In the genomic region with DNA sequence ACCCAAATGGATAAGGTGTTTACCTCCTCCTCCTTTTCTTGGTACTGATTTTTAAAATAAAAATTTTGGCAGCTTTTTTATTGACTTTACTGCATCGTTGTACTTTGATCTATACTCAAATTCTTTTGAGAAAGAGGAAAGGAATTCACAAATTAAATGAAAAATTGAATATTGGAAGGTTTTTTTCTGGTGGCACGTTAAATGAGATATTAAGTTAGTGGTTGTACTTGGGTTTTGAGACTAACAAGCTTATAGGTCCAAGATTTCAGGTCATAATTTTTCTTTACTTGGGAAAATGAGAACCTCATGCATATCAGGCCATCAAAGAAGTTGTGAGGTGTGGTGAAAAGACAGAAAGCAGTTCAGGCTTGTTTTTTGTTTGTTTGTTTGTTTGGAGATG, we compare ENCODE assay signal across 1 cellular context.
TF ChIP-seq lines count a peak whose summit lies in the region.

No MANE protein-coding gene starts in this region.

TF ChIP-seq in A549, 52 proteins besides CTCF, POLR2A, EP300 and RAD21 (continued from another document):
- TF ChIP-seq, protein P1, sequence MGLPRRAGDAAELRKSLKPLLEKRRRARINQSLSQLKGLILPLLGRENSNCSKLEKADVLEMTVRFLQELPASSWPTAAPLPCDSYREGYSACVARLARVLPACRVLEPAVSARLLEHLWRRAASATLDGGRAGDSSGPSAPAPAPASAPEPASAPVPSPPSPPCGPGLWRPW (IDR thresholded peaks at IDR 0.05): no peak
- TF ChIP-seq TP53 (CRISPR knock-in tag; IDR thresholded peaks at IDR 0.05) (no peak), HOXB5 (CRISPR knock-in tag; IDR thresholded peaks at IDR 0.05) (no peak), BHLHE40 (IDR thresholded peaks at IDR 0.05; ENCODE audit: low read depth, low read length) (no peak), FOXS1 (CRISPR knock-in tag; IDR thresholded peaks at IDR 0.05) (no peak), RCOR1 (IDR thresholded peaks at IDR 0.05; ENCODE audit: low read depth, low read length) (no peak), ESRRA (IDR thresholded peaks at IDR 0.05; ENCODE audit: borderline replicate concordance, low read length) (no peak), NPAS2 (CRISPR knock-in tag; IDR thresholded peaks at IDR 0.05; ENCODE audit: borderline replicate concordance) (no peak), SREBF2 (IDR thresholded peaks at IDR 0.05) (no peak), CHD4 (IDR thresholded peaks at IDR 0.05; ENCODE audit: borderline replicate concordance) (no peak), JUNB (IDR thresholded peaks at IDR 0.05) (no peak)
- TF ChIP-seq, protein P2, sequence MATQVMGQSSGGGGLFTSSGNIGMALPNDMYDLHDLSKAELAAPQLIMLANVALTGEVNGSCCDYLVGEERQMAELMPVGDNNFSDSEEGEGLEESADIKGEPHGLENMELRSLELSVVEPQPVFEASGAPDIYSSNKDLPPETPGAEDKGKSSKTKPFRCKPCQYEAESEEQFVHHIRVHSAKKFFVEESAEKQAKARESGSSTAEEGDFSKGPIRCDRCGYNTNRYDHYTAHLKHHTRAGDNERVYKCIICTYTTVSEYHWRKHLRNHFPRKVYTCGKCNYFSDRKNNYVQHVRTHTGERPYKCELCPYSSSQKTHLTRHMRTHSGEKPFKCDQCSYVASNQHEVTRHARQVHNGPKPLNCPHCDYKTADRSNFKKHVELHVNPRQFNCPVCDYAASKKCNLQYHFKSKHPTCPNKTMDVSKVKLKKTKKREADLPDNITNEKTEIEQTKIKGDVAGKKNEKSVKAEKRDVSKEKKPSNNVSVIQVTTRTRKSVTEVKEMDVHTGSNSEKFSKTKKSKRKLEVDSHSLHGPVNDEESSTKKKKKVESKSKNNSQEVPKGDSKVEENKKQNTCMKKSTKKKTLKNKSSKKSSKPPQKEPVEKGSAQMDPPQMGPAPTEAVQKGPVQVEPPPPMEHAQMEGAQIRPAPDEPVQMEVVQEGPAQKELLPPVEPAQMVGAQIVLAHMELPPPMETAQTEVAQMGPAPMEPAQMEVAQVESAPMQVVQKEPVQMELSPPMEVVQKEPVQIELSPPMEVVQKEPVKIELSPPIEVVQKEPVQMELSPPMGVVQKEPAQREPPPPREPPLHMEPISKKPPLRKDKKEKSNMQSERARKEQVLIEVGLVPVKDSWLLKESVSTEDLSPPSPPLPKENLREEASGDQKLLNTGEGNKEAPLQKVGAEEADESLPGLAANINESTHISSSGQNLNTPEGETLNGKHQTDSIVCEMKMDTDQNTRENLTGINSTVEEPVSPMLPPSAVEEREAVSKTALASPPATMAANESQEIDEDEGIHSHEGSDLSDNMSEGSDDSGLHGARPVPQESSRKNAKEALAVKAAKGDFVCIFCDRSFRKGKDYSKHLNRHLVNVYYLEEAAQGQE (IDR thresholded peaks at IDR 0.05): no peak
- TF ChIP-seq, protein P3, sequence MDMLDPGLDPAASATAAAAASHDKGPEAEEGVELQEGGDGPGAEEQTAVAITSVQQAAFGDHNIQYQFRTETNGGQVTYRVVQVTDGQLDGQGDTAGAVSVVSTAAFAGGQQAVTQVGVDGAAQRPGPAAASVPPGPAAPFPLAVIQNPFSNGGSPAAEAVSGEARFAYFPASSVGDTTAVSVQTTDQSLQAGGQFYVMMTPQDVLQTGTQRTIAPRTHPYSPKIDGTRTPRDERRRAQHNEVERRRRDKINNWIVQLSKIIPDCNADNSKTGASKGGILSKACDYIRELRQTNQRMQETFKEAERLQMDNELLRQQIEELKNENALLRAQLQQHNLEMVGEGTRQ (IDR thresholded peaks at IDR 0.05): no peak
TF ChIP-seq in A549: peak in this region for 0.
